Comparison of ENCODE assay signal across 9 cellular contexts in genomic region chr1:211925016-211925415, GRCh38.
DNase-seq lines count a peak whose midpoint lies in the region; ATAC-seq and TF ChIP-seq lines count a peak whose summit lies in the region.
"Had no signal": no experiment of that assay in that cellular context is flagged by ENCODE, and none has a peak within 500 bp of the region (broad histone marks: within the 10 kb centered on the region; RNA-seq: fewer than 3 reads in every experiment).

No MANE protein-coding gene starts in this region.

- no peaks in the 10 kb centered on the region for H3K9me3 ChIP-seq in gastrocnemius medialis

- TF ChIP-seq POLR2A in gastrocnemius medialis (IDR thresholded peaks at IDR 0.05): no peak

- no peaks in the 10 kb centered on the region for H3K4me1 ChIP-seq in gastrocnemius medialis

- no peak overlapping the region for H3K4me3 ChIP-seq in Jurkat, Clone E6-1 (ENCODE audit: low read length)
- H3K4me3 ChIP-seq in gastrocnemius medialis: no peak overlapping the region

- in situ Hi-C loops in gastrocnemius medialis (cut with MboI; ENCODE audit: low sequenced_read_pairs in 4 of 4): no loop called here

- H3K27me3 Mint-ChIP-seq in activated T-helper 1 cell treated with anti-CD3 and anti-CD28 coated beads, Interleukin-12 subunit alpha, Interleukin-12 subunit beta, Interleukin-2, Interleukin-4 antibody, amounts not matched to agents 30 ng/mL and 10 ng/mL and 1 ng/mL, durations not matched to agents 14 hours and 24 hours and 36 hours (ENCODE audit: insufficient read depth): peaks cover 18% of the 10 kb centered on the region

- no peaks in the 10 kb centered on the region for H3K36me3 Mint-ChIP-seq in activated T-helper 1 cell treated with anti-CD3 and anti-CD28 coated beads, Interleukin-12 subunit alpha, Interleukin-12 subunit beta, Interleukin-2, Interleukin-4 antibody, amounts not matched to agents 30 ng/mL and 10 ng/mL and 1 ng/mL, durations not matched to agents 14 hours and 24 hours and 36 hours (ENCODE audit: low read depth)

- intact Hi-C loops in gastrocnemius medialis (cut with DNase I; ENCODE audit: low total_unique reads): no loop called here
- intact Hi-C loops in activated T-helper 1 cell treated with anti-CD3 and anti-CD28 coated beads, Interleukin-12 subunit alpha, Interleukin-12 subunit beta, Interleukin-2, Interleukin-4 antibody, amounts not matched to agents 30 ng/mL and 10 ng/mL and 1 ng/mL, durations not matched to agents 14 hours and 24 hours and 36 hours (cut with micrococcal nuclease): no loop called here

- H3K36me3 ChIP-seq in gastrocnemius medialis: no peaks in the 10 kb centered on the region

- H3K4me3 Mint-ChIP-seq in activated T-helper 1 cell treated with anti-CD3 and anti-CD28 coated beads, Interleukin-12 subunit alpha, Interleukin-12 subunit beta, Interleukin-2, Interleukin-4 antibody, amounts not matched to agents 30 ng/mL and 10 ng/mL and 1 ng/mL, durations not matched to agents 14 hours and 24 hours and 36 hours: no peak overlapping the region

- no peak overlapping the region for H3K27ac ChIP-seq in gastrocnemius medialis

- no peaks in the 10 kb centered on the region for H3K27me3 ChIP-seq in gastrocnemius medialis

- ATAC-seq in esophagus mucosa (peak; percentile 96), gastrocnemius medialis (no peak), HG03521 (IDR thresholded peaks at IDR 0.05; ENCODE audit: unreplicated experiment) (no peak)

- no peaks in the 10 kb centered on the region for H3K4me1 Mint-ChIP-seq in activated T-helper 1 cell treated with anti-CD3 and anti-CD28 coated beads, Interleukin-12 subunit alpha, Interleukin-12 subunit beta, Interleukin-2, Interleukin-4 antibody, amounts not matched to agents 30 ng/mL and 10 ng/mL and 1 ng/mL, durations not matched to agents 14 hours and 24 hours and 36 hours (ENCODE audit: low read depth)

- TF ChIP-seq CTCF in gastrocnemius medialis (IDR thresholded peaks at IDR 0.05 in 4 of 5, conservative IDR thresholded peaks at IDR 0.05 in 1 of 5): no peak

- DNase-seq in DMS53 (lab: John Stamatoyannopoulos, UW): peak; percentile 93
- DNase-seq in Jurkat, Clone E6-1 (ENCODE audit: low read depth, low spot score): peak; percentile 18
- DNase-seq in NCI-H510A treated with DMSO at 0.1 percent for 48 hours (lab: John Stamatoyannopoulos, UW): peak; percentile 80
- DNase-seq in gastrocnemius medialis: no peak
- no peak for DNase-seq in activated CD4-positive, CD25-positive, alpha-beta regulatory T cell (lab: John Stamatoyannopoulos, UW)
- no peak for DNase-seq in activated T-helper 1 cell treated with anti-CD3 and anti-CD28 coated beads, Interleukin-12 subunit alpha, Interleukin-12 subunit beta, Interleukin-2, Interleukin-4 antibody, amounts not matched to agents 30 ng/mL and 10 ng/mL and 1 ng/mL, durations not matched to agents 14 hours and 24 hours and 36 hours (ENCODE audit: low spot score)
- DNase-seq: amygdala had no signal

- no peak overlapping the region for H3K27ac Mint-ChIP-seq in activated T-helper 1 cell treated with anti-CD3 and anti-CD28 coated beads, Interleukin-12 subunit alpha, Interleukin-12 subunit beta, Interleukin-2, Interleukin-4 antibody, amounts not matched to agents 30 ng/mL and 10 ng/mL and 1 ng/mL, durations not matched to agents 14 hours and 24 hours and 36 hours

- no peaks in the 10 kb centered on the region for H3K9me3 Mint-ChIP-seq in activated T-helper 1 cell treated with anti-CD3 and anti-CD28 coated beads, Interleukin-12 subunit alpha, Interleukin-12 subunit beta, Interleukin-2, Interleukin-4 antibody, amounts not matched to agents 30 ng/mL and 10 ng/mL and 1 ng/mL, durations not matched to agents 14 hours and 24 hours and 36 hours

Comparison
In these comparisons a context has a peak if more than half of its experiments do, and no peak if none do; other contexts are left out.
1. DNase-seq: peak in DMS53 (single experiment), Jurkat, Clone E6-1 (single experiment) and NCI-H510A treated with DMSO at 0.1 percent for 48 hours (single experiment); none in gastrocnemius medialis (0 of 2), activated CD4-positive, CD25-positive, alpha-beta regulatory T cell (0 of 4) and activated T-helper 1 cell treated with anti-CD3 and anti-CD28 coated beads, Interleukin-12 subunit alpha, Interleukin-12 subunit beta, Interleukin-2, Interleukin-4 antibody, amounts not matched to agents 30 ng/mL and 10 ng/mL and 1 ng/mL, durations not matched to agents 14 hours and 24 hours and 36 hours (single experiment).